In the genomic region with DNA sequence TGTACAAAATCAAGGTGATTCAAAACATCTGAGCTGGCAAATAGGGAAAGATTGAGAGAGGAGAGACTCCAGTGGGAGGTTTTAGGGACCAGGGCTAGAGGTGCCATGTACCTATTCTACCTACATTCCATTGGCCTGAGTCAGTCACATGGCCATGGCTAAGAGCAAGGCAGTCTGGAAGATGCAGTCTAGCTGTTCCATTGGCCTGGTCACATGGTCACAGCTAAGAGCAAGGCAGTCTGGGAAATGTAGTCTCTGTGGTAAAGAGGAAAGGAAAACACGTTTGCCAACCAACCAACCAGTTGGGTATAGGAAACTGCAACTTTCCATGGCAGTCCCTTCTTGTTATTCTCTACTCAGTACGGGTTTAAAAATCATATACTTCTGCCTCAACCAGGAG, we compare ENCODE assay signal across 14 cellular contexts.
A peak's percentile ranks its signal among the peaks of the same experiment; 100 is the strongest.
DNase-seq lines count a peak whose midpoint lies in the region; ATAC-seq, FAIRE-seq and TF ChIP-seq lines count a peak whose summit lies in the region.
"Had no signal": no experiment of that assay in that cellular context is flagged by ENCODE, and none has a peak within 500 bp of the region (broad histone marks: within the 10 kb centered on the region; RNA-seq: fewer than 3 reads in every experiment).

No MANE protein-coding gene starts in this region.

- ATAC-seq in K562: peak; percentile 99
- ATAC-seq in stimulated activated memory B cell treated with anti-CD40 and anti-IgM and Interleukin-4, amounts not matched to agents 10 μg/mL and 1 μg/mL and 100 μg/mL, for 72 hours: peak; percentile 67
- ATAC-seq: heart right ventricle had no signal

- H3K9me3 ChIP-seq in K562 (replicated peaks; ENCODE audit: control insufficient read depth, insufficient read depth, low read depth, low read length): no peaks in the 10 kb centered on the region
- no peaks in the 10 kb centered on the region for H3K9me3 ChIP-seq in stomach
- H3K9me3 ChIP-seq in tibial nerve: no peaks in the 10 kb centered on the region
- H3K9me3 ChIP-seq: breast epithelium, heart right ventricle had no signal

- DNase-seq in SIG-M5 treated with dmso at 0.1 percent for 504 hours (lab: John Stamatoyannopoulos, UW; ENCODE audit: unreplicated experiment) (peak; percentile 10), SIG-M5 (lab: John Stamatoyannopoulos, UW) (no peak), NB4 (ENCODE audit: low read depth) (peak; percentile 14), K562 (ENCODE audit: extremely low read depth in 1 of 4, low spot score in 3 of 4) (peak; percentile 37 to 49 (median 47)), stomach (no peak), tibial nerve (ENCODE audit: low spot score in 2 of 2) (no peak), NCI-H1092 treated with DMSO at 0.1 percent for 48 hours (lab: John Stamatoyannopoulos, UW) (no peak)
- DNase-seq: activated CD4-positive, alpha-beta T cell treated with anti-CD3 and anti-CD28 coated beads for 4 hours; activated effector memory CD4-positive, alpha-beta T cell treated with Interleukin-2 at 50 U/mL for 16 hours; heart right ventricle; mesenchymal stem cell; NCI-H526 treated with DMSO at 0.1 percent for 48 hours had no signal

- H4K20me1 ChIP-seq in K562 (replicated peaks; ENCODE audit: control insufficient read depth, insufficient read depth, low read length): peaks cover 33% of the 10 kb centered on the region

- no peak overlapping the region for H3K27ac Mint-ChIP-seq in stimulated activated memory B cell treated with anti-CD40 and anti-IgM and Interleukin-4, amounts not matched to agents 10 μg/mL and 1 μg/mL and 100 μg/mL, for 72 hours

- H3K4me1 Mint-ChIP-seq in stimulated activated memory B cell treated with anti-CD40 and anti-IgM and Interleukin-4, amounts not matched to agents 10 μg/mL and 1 μg/mL and 100 μg/mL, for 72 hours: peaks cover 19% of the 10 kb centered on the region

- H3K36me3 ChIP-seq in K562 (ENCODE audit: control insufficient read depth, insufficient read depth, low read length) (no peaks in the 10 kb centered on the region; the same call in 2 of the 3 replicates), stomach (no peaks in the 10 kb centered on the region), tibial nerve (peaks cover 0 to 2% (median 0%) of the 10 kb centered on the region in 3 donors)
- H3K36me3 ChIP-seq: breast epithelium, heart right ventricle had no signal

- TF ChIP-seq POLR2A in NB4 (IDR thresholded peaks at IDR 0.05; ENCODE audit: extremely low read depth, insufficient read length) (no peak), K562 (conservative IDR thresholded peaks at IDR 0.05) (no peak), stomach (IDR thresholded peaks at IDR 0.05) (no peak), tibial nerve (IDR thresholded peaks at IDR 0.05) (no peak)

- BruUV-seq in K562 (replicated peaks; lab: Mats Ljungman, UMichigan): no TSS peak

- TF ChIP-seq RAD21 in K562 (CRISPR knock-in tag; conservative IDR thresholded peaks at IDR 0.05 in 1 of 2, IDR thresholded peaks at IDR 0.05 in 1 of 2): no peak

- intact Hi-C loops in K562 (cut with micrococcal nuclease): no loop called here
- intact Hi-C loops in stomach (cut with DNase I; ENCODE audit: low total_unique reads): no loop called here

- WGBS in K562 (ENCODE audit: insufficient coverage, low coverage, missing lambda C conversion rate): 17% methylated on average over 2 of the region's 2 CpGs
- WGBS in stomach, 5 donors: 70 to 83% (median 75%) methylated on average over 2 of the region's 2 CpGs
- WGBS in tibial nerve, 2 donors: 68 to 77% methylated on average over 2 of the region's 2 CpGs

- H3K9me1 ChIP-seq in K562 (ENCODE audit: control insufficient read depth, insufficient read depth, low read length): no peaks in the 10 kb centered on the region

- TF ChIP-seq EP300 in K562 (IDR thresholded peaks at IDR 0.05; ENCODE audit: low read length): no peak
- no peak for TF ChIP-seq EP300 in stomach (IDR thresholded peaks at IDR 0.05)
- no peak for TF ChIP-seq EP300 in tibial nerve (IDR thresholded peaks at IDR 0.05)

- CTCF ChIA-PET in K562 (lab: Yijun Ruan, JAX; ENCODE audit: low intra/inter-chr PET ratio): no interaction called here

- H2AFZ ChIP-seq in K562 (ENCODE audit: low read depth, low read length): no peak overlapping the region

- peaks cover 35% of the 10 kb centered on the region for H3K36me3 Mint-ChIP-seq in stimulated activated memory B cell treated with anti-CD40 and anti-IgM and Interleukin-4, amounts not matched to agents 10 μg/mL and 1 μg/mL and 100 μg/mL, for 72 hours

- peak; percentile 85 for FAIRE-seq in K562 (lab: Jason Lieb, UNC)

- TF ChIP-seq CTCF in NB4 (IDR thresholded peaks at IDR 0.05; ENCODE audit: low read depth, low read length) (no peak), K562 (IDR thresholded peaks at IDR 0.05 in 2 of 3, conservative IDR thresholded peaks at IDR 0.05 in 1 of 3; ENCODE audit: insufficient read depth in 2 of 3, low read depth in 1 of 3, low read length in 3 of 3) (no peak), stomach (IDR thresholded peaks at IDR 0.05) (no peak), tibial nerve (IDR thresholded peaks at IDR 0.05) (no peak)

- H3K4me2 ChIP-seq in K562 (ENCODE audit: insufficient read depth, low read length): no peak overlapping the region

- no peaks in the 10 kb centered on the region for H3K27me3 Mint-ChIP-seq in stimulated activated memory B cell treated with anti-CD40 and anti-IgM and Interleukin-4, amounts not matched to agents 10 μg/mL and 1 μg/mL and 100 μg/mL, for 72 hours

- H3K4me3 ChIP-seq in NB4 (ENCODE audit: low read depth, low read length): no peak overlapping the region
- no peak overlapping the region for H3K4me3 ChIP-seq in K562
- H3K4me3 ChIP-seq in stomach: no peak overlapping the region
- H3K4me3 ChIP-seq in tibial nerve: no peak overlapping the region
- H3K4me3 ChIP-seq: breast epithelium, heart right ventricle had no signal

- H3K27me3 ChIP-seq in K562 (ENCODE audit: control insufficient read depth in 2 of 2, insufficient read depth in 2 of 2, low read length in 2 of 2) (no peaks in the 10 kb centered on the region), stomach (no peaks in the 10 kb centered on the region), tibial nerve (no peaks in the 10 kb centered on the region)
- H3K27me3 ChIP-seq: breast epithelium had no signal

- in situ Hi-C loops in K562 (cut with MboI): no loop called here

- H3K4me1 ChIP-seq in K562 (replicated peaks in 1 of 2; ENCODE audit: control insufficient read depth in 2 of 2, insufficient read depth in 2 of 2, low read length in 2 of 2) (no peaks in the 10 kb centered on the region), stomach (no peaks in the 10 kb centered on the region), tibial nerve (peaks cover 0 to 5% (median 0%) of the 10 kb centered on the region in 4 donors)
- H3K4me1 ChIP-seq: breast epithelium, heart right ventricle had no signal

- H3K4me3 Mint-ChIP-seq in stimulated activated memory B cell treated with anti-CD40 and anti-IgM and Interleukin-4, amounts not matched to agents 10 μg/mL and 1 μg/mL and 100 μg/mL, for 72 hours: no peak overlapping the region

- no peak overlapping the region for H3K27ac ChIP-seq in K562 (ENCODE audit: extremely low read depth, low read depth, low read length)
- H3K27ac ChIP-seq in stomach: no peak overlapping the region
- H3K27ac ChIP-seq in tibial nerve: no peak overlapping the region
- H3K27ac ChIP-seq: breast epithelium, heart right ventricle had no signal

- no peak overlapping the region for H3K9ac ChIP-seq in K562 (ENCODE audit: insufficient read depth in 1 of 2, low read depth in 2 of 2, low read length in 2 of 2)

- POLR2A ChIA-PET in K562 (lab: Yijun Ruan, JAX): interaction anchor here (1.0 kb wide), 1 partner anchor 14 kb away, joined by 4 read pairs; no protein-coding TSS in a partner anchor

- H3K9me3 Mint-ChIP-seq in stimulated activated memory B cell treated with anti-CD40 and anti-IgM and Interleukin-4, amounts not matched to agents 10 μg/mL and 1 μg/mL and 100 μg/mL, for 72 hours: peaks cover 2% of the 10 kb centered on the region

- no peaks in the 10 kb centered on the region for H3K79me2 ChIP-seq in K562 (ENCODE audit: control insufficient read depth, insufficient read depth, low read length)

TF ChIP-seq in K562, 482 proteins besides CTCF, POLR2A, EP300 and RAD21 (continues in another document):
- TF ChIP-seq ZNF224 (CRISPR knock-in tag; IDR thresholded peaks at IDR 0.05): no peak
- TF ChIP-seq SIN3B (IDR thresholded peaks at IDR 0.05; ENCODE audit: low read depth): no peak
- TF ChIP-seq FOXA1 (IDR thresholded peaks at IDR 0.05; ENCODE audit: borderline replicate concordance): no peak
- TF ChIP-seq ESRRA (IDR thresholded peaks at IDR 0.05; ENCODE audit: borderline replicate concordance, low read depth): no peak
- TF ChIP-seq FOS (IDR thresholded peaks at IDR 0.05; ENCODE audit: extremely low read depth, insufficient read length): peak; percentile 6
- TF ChIP-seq KLF6 (CRISPR knock-in tag; IDR thresholded peaks at IDR 0.05; ENCODE audit: borderline replicate concordance): no peak
- no peak for TF ChIP-seq PRPF4 (IDR thresholded peaks at IDR 0.05; ENCODE audit: insufficient read depth, low read depth, low read length, poor library complexity, severe bottlenecking)
- no peak for TF ChIP-seq TAF15 (IDR thresholded peaks at IDR 0.05; ENCODE audit: low read depth, low read length)
- TF ChIP-seq, protein P1, sequence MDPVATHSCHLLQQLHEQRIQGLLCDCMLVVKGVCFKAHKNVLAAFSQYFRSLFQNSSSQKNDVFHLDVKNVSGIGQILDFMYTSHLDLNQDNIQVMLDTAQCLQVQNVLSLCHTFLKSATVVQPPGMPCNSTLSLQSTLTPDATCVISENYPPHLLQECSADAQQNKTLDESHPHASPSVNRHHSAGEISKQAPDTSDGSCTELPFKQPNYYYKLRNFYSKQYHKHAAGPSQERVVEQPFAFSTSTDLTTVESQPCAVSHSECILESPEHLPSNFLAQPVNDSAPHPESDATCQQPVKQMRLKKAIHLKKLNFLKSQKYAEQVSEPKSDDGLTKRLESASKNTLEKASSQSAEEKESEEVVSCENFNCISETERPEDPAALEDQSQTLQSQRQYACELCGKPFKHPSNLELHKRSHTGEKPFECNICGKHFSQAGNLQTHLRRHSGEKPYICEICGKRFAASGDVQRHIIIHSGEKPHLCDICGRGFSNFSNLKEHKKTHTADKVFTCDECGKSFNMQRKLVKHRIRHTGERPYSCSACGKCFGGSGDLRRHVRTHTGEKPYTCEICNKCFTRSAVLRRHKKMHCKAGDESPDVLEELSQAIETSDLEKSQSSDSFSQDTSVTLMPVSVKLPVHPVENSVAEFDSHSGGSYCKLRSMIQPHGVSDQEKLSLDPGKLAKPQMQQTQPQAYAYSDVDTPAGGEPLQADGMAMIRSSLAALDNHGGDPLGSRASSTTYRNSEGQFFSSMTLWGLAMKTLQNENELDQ (CRISPR knock-in tag; IDR thresholded peaks at IDR 0.05; ENCODE audit: borderline replicate concordance): no peak

Comparison
In these comparisons a context has a peak if more than half of its experiments do, and no peak if none do; other contexts are left out.
1. DNase-seq: peak in SIG-M5 treated with dmso at 0.1 percent for 504 hours (single experiment), NB4 (single experiment) and K562 (4 of 4); none in SIG-M5 (single experiment), stomach (single experiment), tibial nerve (0 of 2) and NCI-H1092 treated with DMSO at 0.1 percent for 48 hours (single experiment).